8 cellular contexts compared by ENCODE assay signal in the genomic region with DNA sequence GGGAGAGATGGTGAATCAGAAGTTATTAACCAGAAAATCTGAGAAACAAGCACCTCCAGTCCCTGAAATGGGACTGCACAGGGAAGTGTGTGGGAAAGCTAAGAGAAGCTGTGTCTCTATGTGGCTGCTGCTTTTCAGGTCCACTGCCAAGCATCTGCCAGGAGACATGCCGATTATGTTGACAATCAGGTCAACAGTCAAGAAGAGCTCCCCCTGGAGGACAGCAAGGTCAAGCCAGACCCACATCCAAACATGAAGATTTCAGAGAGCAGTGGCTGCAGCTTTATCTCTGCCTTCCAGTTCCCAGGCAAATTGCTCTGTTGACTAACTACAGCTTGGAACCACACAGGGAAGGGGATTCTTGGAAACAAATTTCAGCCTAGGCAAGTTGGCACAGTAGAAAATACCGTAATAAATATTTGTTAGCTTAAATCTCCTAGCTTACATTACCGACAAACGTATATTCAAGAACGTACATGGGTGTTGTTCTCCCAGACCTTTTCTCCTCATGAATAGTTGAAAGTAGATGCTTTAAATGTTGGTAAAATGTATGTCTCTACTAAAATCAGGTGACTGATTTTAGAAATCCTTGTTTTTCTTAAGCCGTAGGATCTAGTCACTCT.
DNase-seq lines count a peak whose midpoint lies in the region; ATAC-seq and TF ChIP-seq lines count a peak whose summit lies in the region.

No MANE protein-coding gene starts in this region.

- H3K79me2 ChIP-seq in neural cell (replicated peaks; ENCODE audit: insufficient read depth, low read length) = no peaks in the 10 kb centered on the region

- H3K4me1 ChIP-seq in esophagus muscularis mucosa = peaks cover 9 to 64% (median 33%) of the 10 kb centered on the region in 4 donors

- no peaks in the 10 kb centered on the region for H4K20me1 ChIP-seq in neural cell (ENCODE audit: insufficient read depth)

- no peak for TF ChIP-seq RAD21 in neural cell (conservative IDR thresholded peaks at IDR 0.05)

- no peak overlapping the region for H2AFZ ChIP-seq in neural cell (ENCODE audit: low read depth, low read length)

- TF ChIP-seq POLR2A in esophagus muscularis mucosa (IDR thresholded peaks at IDR 0.05; ENCODE audit: low read depth) = no peak

- TF ChIP-seq EP300 in esophagus muscularis mucosa (IDR thresholded peaks at IDR 0.05) (no peak), neural cell (conservative IDR thresholded peaks at IDR 0.05; ENCODE audit: poor library complexity, severe bottlenecking) (no peak)

- intact Hi-C loops in esophagus muscularis mucosa (cut with DNase I) = loop anchor here (10.0 kb wide), 1 partner anchor 561 kb away; no protein-coding TSS in a partner anchor

- TF ChIP-seq CTCF in GM20000 (IDR thresholded peaks at IDR 0.05; ENCODE audit: extremely low read depth, missing control alignments) (peak; percentile 36), esophagus muscularis mucosa (IDR thresholded peaks at IDR 0.05) (peak; percentile 17 to 56 (median 32)), neural cell (IDR thresholded peaks at IDR 0.05; ENCODE audit: poor library complexity, severe bottlenecking) (peak; percentile 48)

- H3F3A ChIP-seq in neural cell (ENCODE audit: insufficient read depth, low read length, poor library complexity, severe bottlenecking) = no peaks in the 10 kb centered on the region

- ATAC-seq in HG03521 (IDR thresholded peaks at IDR 0.05; ENCODE audit: unreplicated experiment) (peak; percentile 72), GM21447 (IDR thresholded peaks at IDR 0.05; ENCODE audit: unreplicated experiment) (no peak)

- H3K4me2 ChIP-seq in neural cell (ENCODE audit: low read length) = no peak overlapping the region

- DNase-seq in NCI-H2107 (lab: John Stamatoyannopoulos, UW) (peak; percentile 23), NCI-H2107 treated with DMSO at 0.1 percent for 48 hours (lab: John Stamatoyannopoulos, UW; ENCODE audit: unreplicated experiment) (no peak), GM20000 (ENCODE audit: low spot score) (peak; percentile 53), RPMI7951 (ENCODE audit: low read depth) (peak; percentile 39), esophagus muscularis mucosa (ENCODE audit: extremely low spot score) (no peak)

- no peaks in the 10 kb centered on the region for H3K9me2 ChIP-seq in neural cell (ENCODE audit: insufficient read depth, low read length)

- H3K36me3 ChIP-seq in esophagus muscularis mucosa (no peaks in the 10 kb centered on the region), neural cell (ENCODE audit: insufficient read depth, low read length) (no peaks in the 10 kb centered on the region)

- H3K9ac ChIP-seq in neural cell (ENCODE audit: low read length) = no peak overlapping the region

- 79% methylated on average over 6 of the region's 6 CpGs for WGBS in esophagus muscularis mucosa

- no peaks in the 10 kb centered on the region for H3K27me3 ChIP-seq in esophagus muscularis mucosa
- H3K27me3 ChIP-seq in neural cell (ENCODE audit: insufficient read depth, low read depth, low read length) = no peaks in the 10 kb centered on the region

- H3K9me3 ChIP-seq in esophagus muscularis mucosa (no peaks in the 10 kb centered on the region), neural cell (ENCODE audit: low read length) (no peaks in the 10 kb centered on the region)

- no peak overlapping the region for H3K27ac ChIP-seq in esophagus muscularis mucosa (replicated peaks in 1 of 4)
- no peak overlapping the region for H3K27ac ChIP-seq in neural cell (ENCODE audit: low read length)

- no peak overlapping the region for H3K4me3 ChIP-seq in esophagus muscularis mucosa
- no peak overlapping the region for H3K4me3 ChIP-seq in neural cell (ENCODE audit: low read length)

TF ChIP-seq in neural cell, 6 proteins besides CTCF, POLR2A, EP300 and RAD21:
- TF ChIP-seq MXI1 (conservative IDR thresholded peaks at IDR 0.05; ENCODE audit: poor library complexity, severe bottlenecking) (no peak), SMC3 (conservative IDR thresholded peaks at IDR 0.05; ENCODE audit: poor library complexity) (no peak)
- TF ChIP-seq, protein P1, sequence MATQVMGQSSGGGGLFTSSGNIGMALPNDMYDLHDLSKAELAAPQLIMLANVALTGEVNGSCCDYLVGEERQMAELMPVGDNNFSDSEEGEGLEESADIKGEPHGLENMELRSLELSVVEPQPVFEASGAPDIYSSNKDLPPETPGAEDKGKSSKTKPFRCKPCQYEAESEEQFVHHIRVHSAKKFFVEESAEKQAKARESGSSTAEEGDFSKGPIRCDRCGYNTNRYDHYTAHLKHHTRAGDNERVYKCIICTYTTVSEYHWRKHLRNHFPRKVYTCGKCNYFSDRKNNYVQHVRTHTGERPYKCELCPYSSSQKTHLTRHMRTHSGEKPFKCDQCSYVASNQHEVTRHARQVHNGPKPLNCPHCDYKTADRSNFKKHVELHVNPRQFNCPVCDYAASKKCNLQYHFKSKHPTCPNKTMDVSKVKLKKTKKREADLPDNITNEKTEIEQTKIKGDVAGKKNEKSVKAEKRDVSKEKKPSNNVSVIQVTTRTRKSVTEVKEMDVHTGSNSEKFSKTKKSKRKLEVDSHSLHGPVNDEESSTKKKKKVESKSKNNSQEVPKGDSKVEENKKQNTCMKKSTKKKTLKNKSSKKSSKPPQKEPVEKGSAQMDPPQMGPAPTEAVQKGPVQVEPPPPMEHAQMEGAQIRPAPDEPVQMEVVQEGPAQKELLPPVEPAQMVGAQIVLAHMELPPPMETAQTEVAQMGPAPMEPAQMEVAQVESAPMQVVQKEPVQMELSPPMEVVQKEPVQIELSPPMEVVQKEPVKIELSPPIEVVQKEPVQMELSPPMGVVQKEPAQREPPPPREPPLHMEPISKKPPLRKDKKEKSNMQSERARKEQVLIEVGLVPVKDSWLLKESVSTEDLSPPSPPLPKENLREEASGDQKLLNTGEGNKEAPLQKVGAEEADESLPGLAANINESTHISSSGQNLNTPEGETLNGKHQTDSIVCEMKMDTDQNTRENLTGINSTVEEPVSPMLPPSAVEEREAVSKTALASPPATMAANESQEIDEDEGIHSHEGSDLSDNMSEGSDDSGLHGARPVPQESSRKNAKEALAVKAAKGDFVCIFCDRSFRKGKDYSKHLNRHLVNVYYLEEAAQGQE (IDR thresholded peaks at IDR 0.05; ENCODE audit: borderline replicate concordance) = no peak

Comparison
In these comparisons a context has a peak if more than half of its experiments do, and no peak if none do; other contexts are left out.
1. DNase-seq: peak in NCI-H2107 (single experiment), GM20000 (single experiment) and RPMI7951 (single experiment); none in NCI-H2107 treated with DMSO at 0.1 percent for 48 hours (single experiment) and esophagus muscularis mucosa (single experiment).
2. Peak in every context shown above with its lines, with median percentiles within 50 percentile points of each other: CTCF ChIP-seq.